8 cellular contexts compared by ENCODE assay signal in the genomic region with DNA sequence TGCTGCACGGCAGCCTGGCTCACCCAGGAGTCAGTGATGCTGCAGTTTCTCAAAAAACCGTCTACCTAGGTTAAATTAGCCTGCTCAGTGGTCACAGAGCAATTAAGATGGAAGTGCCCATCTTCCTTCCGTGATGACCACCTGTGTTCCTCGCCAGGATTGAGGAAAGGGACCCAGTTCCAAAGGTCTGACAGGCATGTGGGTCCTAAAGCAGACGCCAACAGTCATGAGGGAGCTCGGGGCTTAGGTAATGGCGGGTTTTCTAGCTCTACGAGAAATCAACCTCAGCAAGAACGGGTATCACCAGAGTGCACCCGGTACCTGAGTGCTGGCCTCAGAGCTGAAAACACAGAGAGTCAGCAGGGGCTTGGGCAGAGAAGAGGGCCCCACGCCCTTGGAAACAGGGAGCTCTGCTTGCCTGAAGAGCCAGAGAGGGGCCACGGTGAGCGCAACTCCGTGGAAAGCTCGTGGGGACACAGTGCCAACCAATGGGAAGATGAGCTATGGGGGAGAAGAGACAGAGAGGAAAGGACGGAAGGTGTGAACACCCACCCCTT. TPM values are rescaled to one million over a fixed set of nuclear protein-coding genes. Genes with fewer than 3 reads are reported as not detected.
DNase-seq lines count a peak whose midpoint lies in the region; ATAC-seq and TF ChIP-seq lines count a peak whose summit lies in the region.

No MANE protein-coding gene starts in this region.

- peaks cover 15% of the 10 kb centered on the region for H3K27me3 Mint-ChIP-seq in endothelial cell (ENCODE audit: unreplicated experiment)

- H4K20me1 ChIP-seq in OCI-LY3 (ENCODE audit: insufficient read depth, low read length) = no peaks in the 10 kb centered on the region

- intact Hi-C loops in psoas muscle (cut with DNase I) = loop anchor here (5.0 to 10.0 kb wide), 3 partner anchors 34 to 149 kb away; a partner anchor contains a TSS

- H2AFZ ChIP-seq in OCI-LY3 (ENCODE audit: low read depth, low read length) = no peak overlapping the region

- H3K36me3 ChIP-seq in ES-I3 (ENCODE audit: insufficient read depth, low read length) (no peaks in the 10 kb centered on the region), OCI-LY3 (replicated peaks; ENCODE audit: low read depth, low read length) (peaks cover 3% of the 10 kb centered on the region), psoas muscle (ENCODE audit: insufficient read depth in 1 of 2, low read depth in 1 of 2) (no peaks in the 10 kb centered on the region)

- TF ChIP-seq CTCF in OCI-LY3 (IDR thresholded peaks at IDR 0.05; ENCODE audit: low read depth, low read length) (no peak), endothelial cell (IDR thresholded peaks at IDR 0.05; ENCODE audit: unreplicated experiment) (no peak), psoas muscle (IDR thresholded peaks at IDR 0.05) (no peak)

- no peaks in the 10 kb centered on the region for H3K79me2 ChIP-seq in OCI-LY3 (ENCODE audit: low read length)

- no peaks in the 10 kb centered on the region for H3K9me3 Mint-ChIP-seq in endothelial cell (ENCODE audit: unreplicated experiment)

- peak overlapping the region; percentile 80 for H3K4me2 ChIP-seq in OCI-LY3 (ENCODE audit: low read length)

- ATAC-seq in psoas muscle (no peak), HG03469 (IDR thresholded peaks at IDR 0.05; ENCODE audit: unreplicated experiment) (no peak)

- H3K27ac ChIP-seq in OCI-LY3 (ENCODE audit: low read length) (no peak overlapping the region), psoas muscle (peak overlapping the region; percentile 53)

- peaks cover 4% of the 10 kb centered on the region for H3K4me1 Mint-ChIP-seq in endothelial cell (ENCODE audit: unreplicated experiment)

- H3K4me3 ChIP-seq in OCI-LY3 (ENCODE audit: low read length) (peak overlapping the region; percentile 69), psoas muscle (peak overlapping the region; percentile 53)

- H3K4me1 ChIP-seq in ES-I3 (ENCODE audit: insufficient read depth, low read length) (peaks cover 6% of the 10 kb centered on the region), OCI-LY3 (ENCODE audit: low read length) (peaks cover 31% of the 10 kb centered on the region), psoas muscle (peaks cover 35% of the 10 kb centered on the region)

- H3K9ac ChIP-seq in ES-I3 (ENCODE audit: low read depth, low read length) = peak overlapping the region; percentile 7; the same call in 1 of the 2 replicates
- H3K9ac ChIP-seq in OCI-LY3 (ENCODE audit: low read length) = peak overlapping the region; percentile 59; the same call in 1 of the 2 replicates

- H3K27me3 ChIP-seq in OCI-LY3 (ENCODE audit: low read depth, low read length) (no peaks in the 10 kb centered on the region), psoas muscle (ENCODE audit: insufficient read depth in 3 of 3, low read length in 2 of 3) (no peaks in the 10 kb centered on the region)

- H3K9me3 ChIP-seq in ES-I3 (ENCODE audit: control insufficient read depth, insufficient read depth, low read length) = no peaks in the 10 kb centered on the region
- H3K9me3 ChIP-seq in OCI-LY3 (ENCODE audit: insufficient read depth, low read length) = no peaks in the 10 kb centered on the region
- H3K9me3 ChIP-seq in psoas muscle = no peaks in the 10 kb centered on the region

- DNase-seq in endothelial cell (ENCODE audit: low spot score) = no peak
- peak in 1 of 2 donors; percentile 49 for DNase-seq in psoas muscle
- DNase-seq in NCI-H82 (lab: John Stamatoyannopoulos, UW) = no peak
- no peak for DNase-seq in GM19240 (ENCODE audit: insufficient read length, low spot score)
- no peak for DNase-seq in GF-D8 (lab: John Stamatoyannopoulos, UW)

- H3K4me3 Mint-ChIP-seq in endothelial cell (ENCODE audit: unreplicated experiment) = peak overlapping the region; percentile 69

- no peak overlapping the region for H3K27ac Mint-ChIP-seq in endothelial cell (ENCODE audit: unreplicated experiment)

- whole genome bisulfite sequencing in psoas muscle, 3 donors = 79 to 82% (median 81%) methylated on average over 16 of the region's 16 CpGs

- H3K36me3 Mint-ChIP-seq in endothelial cell (ENCODE audit: low read depth, unreplicated experiment) = no peaks in the 10 kb centered on the region

RNA-seq across cellular contexts. Expression of a gene that starts 34.3 kb away (rescaled TPM):
- total RNA-seq in endothelial cell (ENCODE audit: unreplicated experiment) (177 TPM), psoas muscle (10 to 100 TPM; 20.6 to 26.2 (median 21.7) TPM)
- polyA plus RNA-seq in psoas muscle = 1 to 10 TPM; 7.1 to 9.9 (median 8.4) TPM
